Comparison of ENCODE assay signal across 13 cellular contexts in the genomic region with DNA sequence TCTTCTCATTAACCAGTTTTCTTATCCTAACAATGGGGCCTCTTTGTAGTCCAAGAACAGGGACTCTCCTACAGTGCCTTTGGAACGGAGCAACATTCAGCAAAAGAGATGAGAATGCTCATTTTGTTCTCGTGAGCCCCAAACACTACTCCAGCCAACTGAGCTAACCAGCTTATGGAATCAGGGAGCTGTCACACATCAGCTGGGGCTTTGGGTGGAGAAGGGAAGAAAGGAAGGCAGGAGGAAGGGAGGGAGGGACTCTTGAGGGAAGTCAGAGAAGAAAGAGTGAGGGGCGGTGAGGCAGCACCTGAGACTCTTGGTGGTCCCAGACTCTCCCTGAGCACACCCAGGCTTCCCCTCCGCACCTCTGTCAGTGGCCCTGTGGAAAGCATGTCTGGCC.
DNase-seq lines count a peak whose midpoint lies in the region; ATAC-seq and TF ChIP-seq lines count a peak whose summit lies in the region.
"Had no signal": no experiment of that assay in that cellular context is flagged by ENCODE, and none has a peak within 500 bp of the region (broad histone marks: within the 10 kb centered on the region; RNA-seq: fewer than 3 reads in every experiment).

No MANE protein-coding gene starts in this region.

- no peak for TF ChIP-seq CTCF in coronary artery (IDR thresholded peaks at IDR 0.05)

- H3K27ac ChIP-seq in coronary artery, result peak overlapping the region; percentile 60 to 64
- no peak overlapping the region for H3K27ac ChIP-seq in naive thymus-derived CD4-positive, alpha-beta T cell (ENCODE audit: low read depth, low read length)
- peak overlapping the region; percentile 70 for H3K27ac ChIP-seq in temporal lobe (ENCODE audit: low read depth, low read length)
- H3K27ac ChIP-seq: KMS-11 had no signal

- CTCF ChIA-PET in naive thymus-derived CD4-positive, alpha-beta T cell (lab: Charles Lee), result interaction anchor here (0.6 to 4.4 kb wide), 27 partner anchors 10 to 359 kb away, joined by 3 to 57 read pairs (median 6); no protein-coding TSS in a partner anchor

- no peaks in the 10 kb centered on the region for H3K36me3 Mint-ChIP-seq in activated CD4-positive, alpha-beta T cell treated with anti-CD3 and anti-CD28 coated beads, Interleukin-2, amount 10 ng/mL, durations not matched to agents 24 days and 14 days (ENCODE audit: low read depth)
- H3K36me3 Mint-ChIP-seq in naive thymus-derived CD4-positive, alpha-beta T cell, result peaks cover 0 to 7% (median 3%) of the 10 kb centered on the region in 5 donors

- H3K27me3 ChIP-seq in naive thymus-derived CD4-positive, alpha-beta T cell (ENCODE audit: control insufficient read depth in 2 of 2, insufficient read depth in 2 of 2, low read length in 2 of 2), result no peaks in the 10 kb centered on the region
- H3K27me3 ChIP-seq: Peyer's patch had no signal

- peaks cover 51% of the 10 kb centered on the region for H3K4me1 Mint-ChIP-seq in activated CD4-positive, alpha-beta T cell treated with anti-CD3 and anti-CD28 coated beads, Interleukin-2, amount 10 ng/mL, durations not matched to agents 24 days and 14 days
- peaks cover 61 to 99% (median 92%) of the 10 kb centered on the region in 7 donors for H3K4me1 Mint-ChIP-seq in naive thymus-derived CD4-positive, alpha-beta T cell

- no peaks in the 10 kb centered on the region for H3K9me3 Mint-ChIP-seq in activated CD4-positive, alpha-beta T cell treated with anti-CD3 and anti-CD28 coated beads, Interleukin-2, amount 10 ng/mL, durations not matched to agents 24 days and 14 days
- H3K9me3 Mint-ChIP-seq in naive thymus-derived CD4-positive, alpha-beta T cell, result no peaks in the 10 kb centered on the region
- H3K9me3 Mint-ChIP-seq: stimulated activated naive B cell treated with anti-CD40 and anti-IgM and Interleukin-4, amounts not matched to agents 10 μg/mL and 1 μg/mL and 100 μg/mL, for 72 hours had no signal

- DNase-seq in activated CD4-positive, alpha-beta T cell treated with anti-CD3 and anti-CD28 coated beads, Interleukin-2, amount 10 ng/mL, durations not matched to agents 24 days and 14 days, result no peak
- no peak for DNase-seq in activated CD4-positive, alpha-beta T cell treated with anti-CD3 and anti-CD28 coated beads, Interleukin-2, amount 50 U/mL, for 48 hours
- DNase-seq in coronary artery (ENCODE audit: low spot score) (no peak), T-helper 2 cell (no peak)
- no peak for DNase-seq in naive thymus-derived CD4-positive, alpha-beta T cell
- no peak for DNase-seq in stimulated activated naive CD8-positive, alpha-beta T cell treated with anti-CD3 and anti-CD28 coated beads, Interleukin-15, Interleukin-2, amounts not matched to agents 100 U/mL and 50 U/mL, for 24 hours
- DNase-seq: GOT3, NCI-H524 treated with DMSO at 0.1 percent for 48 hours had no signal

- POLR2A ChIA-PET in naive thymus-derived CD4-positive, alpha-beta T cell (lab: Charles Lee), result interaction anchor here (0.6 to 1.4 kb wide), 6 partner anchors 13 to 576 kb away, joined by 3 to 4 read pairs (median 3); no protein-coding TSS in a partner anchor

- no peaks in the 10 kb centered on the region for H3K27me3 Mint-ChIP-seq in activated CD4-positive, alpha-beta T cell treated with anti-CD3 and anti-CD28 coated beads, Interleukin-2, amount 10 ng/mL, durations not matched to agents 24 days and 14 days
- H3K27me3 Mint-ChIP-seq in naive thymus-derived CD4-positive, alpha-beta T cell, result no peaks in the 10 kb centered on the region
- H3K27me3 Mint-ChIP-seq: stimulated activated naive B cell treated with anti-CD40 and anti-IgM and Interleukin-4, amounts not matched to agents 10 μg/mL and 1 μg/mL and 100 μg/mL, for 72 hours had no signal

- no peak overlapping the region for H3K4me3 ChIP-seq in coronary artery
- H3K4me3 ChIP-seq in naive thymus-derived CD4-positive, alpha-beta T cell (ENCODE audit: low read length), result no peak overlapping the region
- H3K4me3 ChIP-seq: Peyer's patch had no signal

- no peaks in the 10 kb centered on the region for H3K9me3 ChIP-seq in naive thymus-derived CD4-positive, alpha-beta T cell (ENCODE audit: control insufficient read depth in 2 of 3, low read length in 3 of 3)
- H3K9me3 ChIP-seq: Peyer's patch had no signal

- H3K4me1 ChIP-seq in naive thymus-derived CD4-positive, alpha-beta T cell (ENCODE audit: control insufficient read depth in 2 of 2, insufficient read depth in 2 of 2, low read length in 2 of 2), result peaks cover 0 to 78% of the 10 kb centered on the region in 2 donors

- ATAC-seq in naive thymus-derived CD4-positive, alpha-beta T cell, result no peak
- no peak for ATAC-seq in GM21367 (IDR thresholded peaks at IDR 0.05; ENCODE audit: unreplicated experiment)
- ATAC-seq in stimulated activated naive CD8-positive, alpha-beta T cell treated with anti-CD3 and anti-CD28 coated beads, Interleukin-15, Interleukin-2, amounts not matched to agents 100 U/mL and 50 U/mL, for 24 hours, result no peak
- ATAC-seq: stimulated activated naive B cell treated with anti-CD40 and anti-IgM and Interleukin-4, amounts not matched to agents 10 μg/mL and 1 μg/mL and 100 μg/mL, for 72 hours had no signal

- H3K27ac Mint-ChIP-seq in activated CD4-positive, alpha-beta T cell treated with anti-CD3 and anti-CD28 coated beads, Interleukin-2, amount 10 ng/mL, durations not matched to agents 24 days and 14 days, result peak overlapping the region; percentile 8
- peak overlapping the region in 7 of 9 donors; percentile 40 to 90 (median 71) for H3K27ac Mint-ChIP-seq in naive thymus-derived CD4-positive, alpha-beta T cell
- H3K27ac Mint-ChIP-seq: stimulated activated naive B cell treated with anti-CD40 and anti-IgM and Interleukin-4, amounts not matched to agents 10 μg/mL and 1 μg/mL and 100 μg/mL, for 72 hours had no signal

- intact Hi-C loops in activated CD4-positive, alpha-beta T cell treated with anti-CD3 and anti-CD28 coated beads, Interleukin-2, amount 10 ng/mL, durations not matched to agents 24 days and 14 days (cut with micrococcal nuclease), result loop anchor here (1.0 to 10.0 kb wide), 5 partner anchors 36 to 356 kb away; no protein-coding TSS in a partner anchor
- intact Hi-C loops in naive thymus-derived CD4-positive, alpha-beta T cell (cut with micrococcal nuclease), result loop anchor here (1.0 to 10.0 kb wide), 12 partner anchors 27 to 658 kb away; partner anchors contain the start of genes HIPK2 (in 1 of the 2), PARP12 (in 1 of the 2) and TBXAS1 (in 1 of the 2)

- no peaks in the 10 kb centered on the region for H3K36me3 ChIP-seq in naive thymus-derived CD4-positive, alpha-beta T cell (ENCODE audit: control insufficient read depth in 2 of 3, insufficient read depth in 3 of 3, low read length in 3 of 3)

- H3K4me3 Mint-ChIP-seq in activated CD4-positive, alpha-beta T cell treated with anti-CD3 and anti-CD28 coated beads, Interleukin-2, amount 10 ng/mL, durations not matched to agents 24 days and 14 days, result no peak overlapping the region
- H3K4me3 Mint-ChIP-seq in naive thymus-derived CD4-positive, alpha-beta T cell, result peak overlapping the region in 6 of 10 donors; percentile 34 to 86 (median 62)
